3 cellular contexts compared by ENCODE assay signal in genomic region chr6:22779062-22779461, GRCh38.
"Had no signal": no experiment of that assay in that cellular context is flagged by ENCODE, and none has a peak within 500 bp of the region (broad histone marks: within the 10 kb centered on the region; RNA-seq: fewer than 3 reads in every experiment).

No MANE protein-coding gene starts in this region.

- ATAC-seq: GM12878 had no signal

- H3K4me3 ChIP-seq: GM12878 had no signal

- DNase-seq: GDM1, GF-D8 had no signal
